In genomic region chr14:100212476-100213333, GRCh38 we compare ENCODE assay signal across 9 cellular contexts. TPM values are rescaled to one million over a fixed set of nuclear protein-coding genes. Genes with fewer than 3 reads are reported as not detected.
A peak's percentile ranks its signal among the peaks of the same experiment; 100 is the strongest.
DNase-seq lines count a peak whose midpoint lies in the region; ATAC-seq, FAIRE-seq and TF ChIP-seq lines count a peak whose summit lies in the region.
"Had no signal": no experiment of that assay in that cellular context is flagged by ENCODE, and none has a peak within 500 bp of the region (broad histone marks: within the 10 kb centered on the region; RNA-seq: fewer than 3 reads in every experiment).

No MANE protein-coding gene starts in this region.

- no peaks in the 10 kb centered on the region for H3K36me3 ChIP-seq in HepG2 (replicated peaks in 1 of 2; ENCODE audit: control insufficient read depth in 1 of 2, insufficient read depth in 2 of 2, low read length in 2 of 2)
- H3K36me3 ChIP-seq in right lobe of liver = no peaks in the 10 kb centered on the region
- no peaks in the 10 kb centered on the region for H3K36me3 ChIP-seq in hepatocyte (replicated peaks; ENCODE audit: insufficient read depth, low read depth)
- no peaks in the 10 kb centered on the region for H3K36me3 ChIP-seq in vagina

- CTCF ChIA-PET in HepG2 (lab: Yijun Ruan, JAX; ENCODE audit: low intra/inter-chr PET ratio, low total read pairs) = no interaction called here

- H3K4me1 ChIP-seq in HepG2 (ENCODE audit: insufficient read depth, low read length) (peaks cover 30% of the 10 kb centered on the region), right lobe of liver (peaks cover 0 to 13% (median 0%) of the 10 kb centered on the region in 4 donors), hepatocyte (ENCODE audit: insufficient read depth) (peaks cover 19% of the 10 kb centered on the region), vagina (peaks cover 18% of the 10 kb centered on the region)

- H3K9me2 ChIP-seq in hepatocyte (replicated peaks; ENCODE audit: insufficient read depth) = no peaks in the 10 kb centered on the region

- peak overlapping the region; percentile 81 for H3K4me2 ChIP-seq in HepG2 (ENCODE audit: low read depth, low read length)
- H3K4me2 ChIP-seq in hepatocyte = peak overlapping the region; percentile 90

- H3K4me3 ChIP-seq in HepG2 (replicated peaks in 1 of 3; ENCODE audit: insufficient read depth in 1 of 3, low read depth in 2 of 3, low read length in 3 of 3) (no peak overlapping the region), right lobe of liver (no peak overlapping the region), hepatocyte (no peak overlapping the region), vagina (no peak overlapping the region)

- in situ Hi-C loops in HepG2 (cut with HindIII; ENCODE audit: extremely low pct_ligation_motif_present, low pct_unique_long_range_greater_than_20kb) = no loop called here

- ATAC-seq in HepG2 (no peak), right lobe of liver (no peak)

- H4K20me1 ChIP-seq in HepG2 (ENCODE audit: insufficient read depth, low read length) (no peaks in the 10 kb centered on the region), hepatocyte (ENCODE audit: insufficient read depth, poor library complexity, severe bottlenecking) (no peaks in the 10 kb centered on the region)

- TF ChIP-seq EP300 in HepG2 (IDR thresholded peaks at IDR 0.05; ENCODE audit: low read depth in 2 of 2, low read length in 2 of 2) (no peak), HepG2 (CRISPR knock-in tag; IDR thresholded peaks at IDR 0.05; ENCODE audit: borderline replicate concordance) (no peak)

- DNase-seq in HepG2 (ENCODE audit: low spot score) (no peak), right lobe of liver (no peak), hepatocyte (ENCODE audit: low spot score) (no peak), vagina (ENCODE audit: extremely low spot score in 2 of 2) (no peak), NCI-H1417 treated with DMSO at 0.1 percent for 48 hours (lab: John Stamatoyannopoulos, UW) (no peak), NCI-H128 (lab: John Stamatoyannopoulos, UW; ENCODE audit: unreplicated experiment) (no peak), AG08396 (ENCODE audit: low spot score) (no peak)
- DNase-seq: RPMI8226 had no signal

- no peak for FAIRE-seq in HepG2 (lab: Jason Lieb, UNC)

- H3K79me2 ChIP-seq in HepG2 (ENCODE audit: insufficient read depth, low read length) = no peaks in the 10 kb centered on the region
- peaks cover 16% of the 10 kb centered on the region for H3K79me2 ChIP-seq in hepatocyte

- H3K27me3 ChIP-seq in HepG2 (ENCODE audit: control insufficient read depth in 1 of 2, insufficient read depth in 2 of 2, low read length in 2 of 2) (no peaks in the 10 kb centered on the region), right lobe of liver (no peaks in the 10 kb centered on the region), hepatocyte (no peaks in the 10 kb centered on the region), vagina (no peaks in the 10 kb centered on the region)

- TF ChIP-seq CTCF in HepG2 (CRISPR knock-in tag; IDR thresholded peaks at IDR 0.05) = no peak
- no peak for TF ChIP-seq CTCF in right lobe of liver (IDR thresholded peaks at IDR 0.05)
- no peak for TF ChIP-seq CTCF in VCaP (conservative IDR thresholded peaks at IDR 0.05)
- no peak for TF ChIP-seq CTCF in hepatocyte (IDR thresholded peaks at IDR 0.05; ENCODE audit: poor library complexity)
- no peak for TF ChIP-seq CTCF in vagina (IDR thresholded peaks at IDR 0.05)

- intact Hi-C loops in HepG2 (cut with micrococcal nuclease; ENCODE audit: unreplicated experiment) = loop anchor here (10.0 kb wide), 1 partner anchor 1822 kb away; no protein-coding TSS in a partner anchor
- intact Hi-C loops in right lobe of liver (cut with DNase I) = no loop called here
- intact Hi-C loops in vagina (cut with DNase I) = no loop called here

- BruUV-seq in HepG2 (replicated peaks; lab: Mats Ljungman, UMichigan) = no TSS peak

- no peak overlapping the region for H2AFZ ChIP-seq in HepG2 (ENCODE audit: low read length)
- H2AFZ ChIP-seq in hepatocyte = no peak overlapping the region

- H3K27ac ChIP-seq in HepG2 (ENCODE audit: extremely low read length, insufficient read depth, low read length) = no peak overlapping the region
- H3K27ac ChIP-seq in right lobe of liver = no peak overlapping the region
- peak overlapping the region; percentile 97; the same call in 1 of the 2 replicates for H3K27ac ChIP-seq in VCaP
- peak overlapping the region; percentile 100 for H3K27ac ChIP-seq in hepatocyte
- peak overlapping the region; percentile 92 for H3K27ac ChIP-seq in vagina

- TF ChIP-seq POLR2A in HepG2 (IDR thresholded peaks at IDR 0.05; ENCODE audit: insufficient read depth in 1 of 2, low read depth in 2 of 2, low read length in 2 of 2) (0 out of 4 replicates have a peak, but pooled peaks of 1 of the 2 experiments have one; percentile 27), right lobe of liver (IDR thresholded peaks at IDR 0.05) (no peak), vagina (IDR thresholded peaks at IDR 0.05) (no peak)

- H3K9me3 ChIP-seq in HepG2 (ENCODE audit: low read length) (no peaks in the 10 kb centered on the region), right lobe of liver (no peaks in the 10 kb centered on the region), hepatocyte (ENCODE audit: low read depth) (no peaks in the 10 kb centered on the region), vagina (no peaks in the 10 kb centered on the region)

- H3K9ac ChIP-seq in HepG2 (ENCODE audit: insufficient read depth, low read depth, low read length) = no peak overlapping the region

- no peak for TF ChIP-seq RAD21 in HepG2 (CRISPR knock-in tag; IDR thresholded peaks at IDR 0.05)

- 93% methylated on average over 6 of the region's 7 CpGs for WGBS in HepG2 (ENCODE audit: low lambda C conversion rate)
- WGBS in right lobe of liver (ENCODE audit: insufficient coverage, low coverage, low lambda C conversion rate, missing lambda C conversion rate) = 100% methylated on average over 1 of the region's 7 CpGs
- 90% methylated on average over 7 of the region's 7 CpGs for WGBS in hepatocyte (ENCODE audit: low lambda C conversion rate, missing lambda C conversion rate)

- POLR2A ChIA-PET in HepG2 (lab: Yijun Ruan, JAX) = interaction anchor here (0.6 to 3.6 kb wide), 7 partner anchors 8 to 24 kb away, joined by 3 to 38 read pairs (median 4); no protein-coding TSS in a partner anchor

TF ChIP-seq in HepG2, 621 proteins besides CTCF, POLR2A, EP300 and RAD21 (continues in another document):
- peak; percentile 7 for TF ChIP-seq TEAD3 (CRISPR knock-in tag; optimal IDR thresholded peaks at IDR 0.05; ENCODE audit: borderline replicate concordance)

RNA-seq across cellular contexts. Expression of gene YY1, which starts 26.2 kb away (rescaled TPM):
- total RNA-seq in HepG2 (2016; rRNA removed; fragmentation: Illumina TruSeq; extraction: Trizol) (62.8 and 68.1 TPM in 2 replicates), right lobe of liver (10 to 100 TPM; 24.4 to 52.5 (median 36.1) TPM), hepatocyte (52.6 and 58.5 TPM in 2 replicates), vagina (43.0 TPM)
- 18.9 and 19.0 TPM in 2 replicates for total RNA-seq in HepG2 (2016; cell fraction: cytosol; rRNA removed; fragmentation: Illumina TruSeq; extraction: Trizol; ENCODE audit: low read depth)
- total RNA-seq in HepG2 (2016; cell fraction: insoluble cytoplasmic fraction; rRNA removed; fragmentation: Illumina TruSeq; extraction: Trizol) = 58.6 and 68.6 TPM in 2 replicates
- 65.4 and 80.0 TPM in 2 replicates for total RNA-seq in HepG2 (2016; cell fraction: membrane; rRNA removed; fragmentation: Illumina TruSeq; extraction: Trizol)
- total RNA-seq in HepG2 (2016; cell fraction: nucleus; rRNA removed; fragmentation: Illumina TruSeq; extraction: Trizol) = 38.0 and 40.7 TPM in 2 replicates
- polyA plus RNA-seq in HepG2 (2011; rRNA removed) (23.9 and 29.4 TPM in 2 replicates), hepatocyte (27.3 and 32.6 TPM in 2 replicates)
- 13.8 and 18.5 TPM in 2 replicates for polyA plus RNA-seq in HepG2 (2011; cell fraction: cytosol; rRNA removed)
- 23.8 and 24.4 TPM in 2 replicates for polyA plus RNA-seq in HepG2 (2011; cell fraction: nucleus; rRNA removed)
- 43.4 and 54.0 TPM in 2 replicates for polyA plus RNA-seq in HepG2 (2012)
- 29.1 and 32.3 TPM in 2 replicates for polyA plus RNA-seq in HepG2 (2016; cell fraction: cytosol; fragmentation: Illumina TruSeq; extraction: Trizol; ENCODE audit: low read depth)
- 93.6 and 111 TPM in 2 replicates for polyA plus RNA-seq in HepG2 (2016; cell fraction: insoluble cytoplasmic fraction; fragmentation: Illumina TruSeq; extraction: Trizol; ENCODE audit: low read depth)
- polyA plus RNA-seq in HepG2 (2016; cell fraction: membrane; fragmentation: Illumina TruSeq; extraction: Trizol; ENCODE audit: low read depth) = 65.2 and 73.0 TPM in 2 replicates
- polyA plus RNA-seq in HepG2 (2016; cell fraction: nucleus; fragmentation: Illumina TruSeq; extraction: Trizol; ENCODE audit: insufficient read depth, low read depth) = 82.8 and 91.4 TPM in 2 replicates
- polyA minus RNA-seq in HepG2 (2011; rRNA and poly(A)+ RNA removed; ENCODE audit: low replicate concordance) = 24.4 and 42.6 TPM in 2 replicates
- 17.8 and 23.1 TPM in 2 replicates for polyA minus RNA-seq in HepG2 (2011; cell fraction: cytosol; rRNA and poly(A)+ RNA removed)
- polyA minus RNA-seq in HepG2 (2011; cell fraction: nucleus; rRNA and poly(A)+ RNA removed) = 36.4 and 41.8 TPM in 2 replicates

RNA-seq across cellular contexts. Expression of gene DEGS2, which starts 53.3 kb away (rescaled TPM):
- total RNA-seq in HepG2 (2016; rRNA removed; fragmentation: Illumina TruSeq; extraction: Trizol) (0.09 TPM in 1 of 2 replicates, not detected in the other), right lobe of liver (under 1 TPM; 0.09 to 0.55 (median 0.22) TPM), hepatocyte (1.8 and 5.3 TPM in 2 replicates), vagina (19.9 TPM)
- total RNA-seq in HepG2 (2016; cell fraction: cytosol; rRNA removed; fragmentation: Illumina TruSeq; extraction: Trizol; ENCODE audit: low read depth) = 0.18 and 0.30 TPM in 2 replicates
- total RNA-seq in HepG2 (2016; cell fraction: insoluble cytoplasmic fraction; rRNA removed; fragmentation: Illumina TruSeq; extraction: Trizol) = 0.04 TPM in 2 replicates
- total RNA-seq in HepG2 (2016; cell fraction: membrane; rRNA removed; fragmentation: Illumina TruSeq; extraction: Trizol) = 0.07 and 0.19 TPM in 2 replicates
- 0.12 and 0.28 TPM in 2 replicates for total RNA-seq in HepG2 (2016; cell fraction: nucleus; rRNA removed; fragmentation: Illumina TruSeq; extraction: Trizol)
- polyA plus RNA-seq in HepG2 (2011; rRNA removed) (0.09 and 0.14 TPM in 2 replicates), hepatocyte (7.7 and 11.8 TPM in 2 replicates)
- 0.15 and 0.30 TPM in 2 replicates for polyA plus RNA-seq in HepG2 (2011; cell fraction: cytosol; rRNA removed)
- polyA plus RNA-seq in HepG2 (2011; cell fraction: nucleus; rRNA removed) = 1.6 and 2.0 TPM in 2 replicates
- polyA plus RNA-seq in HepG2 (2012) = 0.25 and 0.91 TPM in 2 replicates
- not detected in 2 replicates for polyA plus RNA-seq in HepG2 (2016; cell fraction: cytosol; fragmentation: Illumina TruSeq; extraction: Trizol; ENCODE audit: low read depth)
- polyA plus RNA-seq in HepG2 (2016; cell fraction: insoluble cytoplasmic fraction; fragmentation: Illumina TruSeq; extraction: Trizol; ENCODE audit: low read depth) = 0.07 TPM in 1 of 2 replicates, not detected in the other
- polyA plus RNA-seq in HepG2 (2016; cell fraction: membrane; fragmentation: Illumina TruSeq; extraction: Trizol; ENCODE audit: low read depth) = not detected in 2 replicates
- polyA plus RNA-seq in HepG2 (2016; cell fraction: nucleus; fragmentation: Illumina TruSeq; extraction: Trizol; ENCODE audit: insufficient read depth, low read depth) = 0.22 TPM in 1 of 2 replicates, not detected in the other
- 0.30 and 1.6 TPM in 2 replicates for polyA minus RNA-seq in HepG2 (2011; rRNA and poly(A)+ RNA removed; ENCODE audit: low replicate concordance)
- 0.26 and 0.30 TPM in 2 replicates for polyA minus RNA-seq in HepG2 (2011; cell fraction: cytosol; rRNA and poly(A)+ RNA removed)
- 0.37 and 0.90 TPM in 2 replicates for polyA minus RNA-seq in HepG2 (2011; cell fraction: nucleus; rRNA and poly(A)+ RNA removed)

Comparison
In these comparisons a context has a peak if more than half of its experiments do, and no peak if none do; other contexts are left out.
1. H3K27ac ChIP-seq: peak in VCaP (single experiment), hepatocyte (single experiment) and vagina (single experiment); none in HepG2 (single experiment) and right lobe of liver (0 of 3).